ENCODE assay signal across 14 cellular contexts in the genomic region with DNA sequence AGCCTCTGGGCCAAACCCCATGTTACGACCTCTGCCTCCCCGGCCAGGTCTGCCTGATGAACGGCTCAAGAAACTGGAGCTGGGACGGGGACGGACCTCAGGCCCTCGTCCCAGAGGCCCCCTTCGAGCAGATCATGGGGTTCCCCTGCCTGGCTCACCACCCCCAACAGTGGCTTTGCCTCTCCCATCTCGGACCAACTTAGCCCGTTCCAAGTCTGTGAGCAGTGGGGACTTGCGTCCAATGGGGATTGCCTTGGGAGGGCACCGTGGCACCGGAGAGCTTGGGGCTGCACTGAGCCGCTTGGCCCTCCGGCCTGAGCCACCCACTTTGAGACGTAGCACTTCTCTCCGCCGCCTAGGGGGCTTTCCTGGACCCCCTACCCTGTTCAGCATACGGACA. TPM values are rescaled to one million over a fixed set of nuclear protein-coding genes. Genes with fewer than 3 reads are reported as not detected.
DNase-seq lines count a peak whose midpoint lies in the region; ATAC-seq lines count a peak whose summit lies in the region.
"Had no signal": no experiment of that assay in that cellular context is flagged by ENCODE, and none has a peak within 500 bp of the region (broad histone marks: within the 10 kb centered on the region; RNA-seq: fewer than 3 reads in every experiment).

No MANE protein-coding gene starts in this region.

- no peak overlapping the region for H3K27ac Mint-ChIP-seq in activated naive CD4-positive, alpha-beta T cell treated with anti-CD3 and anti-CD28 coated beads, Interleukin-2, amount 10 ng/mL, durations not matched to agents 7 days and 5 days
- H3K27ac Mint-ChIP-seq in T-cell (peak overlapping the region; percentile 53 to 55), immature natural killer cell (peak overlapping the region in 5 of 6 donors; percentile 10 to 83 (median 50))
- H3K27ac Mint-ChIP-seq in stimulated activated effector memory CD8-positive, alpha-beta T cell treated with anti-CD3 and anti-CD28 coated beads, Interleukin-12 subunit alpha, Interleukin-12 subunit beta, amount 100 ng/mL, for 72 hours = peak overlapping the region; percentile 97

- CTCF ChIA-PET in activated naive CD4-positive, alpha-beta T cell treated with anti-CD3 and anti-CD28 coated beads, Interleukin-2, amount 10 ng/mL, durations not matched to agents 7 days and 5 days (lab: Charles Lee) = no interaction called here
- CTCF ChIA-PET in T-cell (lab: Charles Lee) = no interaction called here

- POLR2A ChIA-PET in T-cell (lab: Charles Lee) = interaction anchor here in 1 of 2 donors (0.6 kb wide), 1 partner anchor 521 kb away, joined by 6 read pairs; no protein-coding TSS in a partner anchor

- peak overlapping the region; percentile 89 for H3K4me3 Mint-ChIP-seq in activated naive CD4-positive, alpha-beta T cell treated with anti-CD3 and anti-CD28 coated beads, Interleukin-2, amount 10 ng/mL, durations not matched to agents 7 days and 5 days
- peak overlapping the region; percentile 86 to 94 (median 92) for H3K4me3 Mint-ChIP-seq in T-cell
- peak overlapping the region; percentile 58 to 95 (median 91) for H3K4me3 Mint-ChIP-seq in immature natural killer cell
- peak overlapping the region; percentile 83 for H3K4me3 Mint-ChIP-seq in stimulated activated effector memory CD8-positive, alpha-beta T cell treated with anti-CD3 and anti-CD28 coated beads, Interleukin-12 subunit alpha, Interleukin-12 subunit beta, amount 100 ng/mL, for 72 hours

- ATAC-seq in T-cell (replicated peaks in 1 of 4) = no peak
- no peak for ATAC-seq in stimulated activated effector memory CD8-positive, alpha-beta T cell treated with anti-CD3 and anti-CD28 coated beads, Interleukin-12 subunit alpha, Interleukin-12 subunit beta, amount 100 ng/mL, for 72 hours
- ATAC-seq: heart right ventricle, sciatic nerve had no signal

- peaks cover 51% of the 10 kb centered on the region for H3K36me3 Mint-ChIP-seq in activated naive CD4-positive, alpha-beta T cell treated with anti-CD3 and anti-CD28 coated beads, Interleukin-2, amount 10 ng/mL, durations not matched to agents 7 days and 5 days
- H3K36me3 Mint-ChIP-seq in T-cell (peaks cover 18% of the 10 kb centered on the region), immature natural killer cell (peaks cover 0 to 26% (median 10%) of the 10 kb centered on the region in 3 donors)
- peaks cover 79% of the 10 kb centered on the region for H3K36me3 Mint-ChIP-seq in stimulated activated effector memory CD8-positive, alpha-beta T cell treated with anti-CD3 and anti-CD28 coated beads, Interleukin-12 subunit alpha, Interleukin-12 subunit beta, amount 100 ng/mL, for 72 hours

- H3K9me3 Mint-ChIP-seq in activated naive CD4-positive, alpha-beta T cell treated with anti-CD3 and anti-CD28 coated beads, Interleukin-2, amount 10 ng/mL, durations not matched to agents 7 days and 5 days = no peaks in the 10 kb centered on the region
- no peaks in the 10 kb centered on the region for H3K9me3 Mint-ChIP-seq in T-cell
- no peaks in the 10 kb centered on the region for H3K9me3 Mint-ChIP-seq in immature natural killer cell
- no peaks in the 10 kb centered on the region for H3K9me3 Mint-ChIP-seq in stimulated activated effector memory CD8-positive, alpha-beta T cell treated with anti-CD3 and anti-CD28 coated beads, Interleukin-12 subunit alpha, Interleukin-12 subunit beta, amount 100 ng/mL, for 72 hours

- DNase-seq in activated naive CD4-positive, alpha-beta T cell treated with anti-CD3 and anti-CD28 coated beads, Interleukin-2, amount 10 ng/mL, durations not matched to agents 7 days and 5 days = no peak
- no peak for DNase-seq in activated naive CD4-positive, alpha-beta T cell treated with anti-CD3 and anti-CD28 coated beads, Interleukin-2, amount 50 U/mL, for 16 hours
- no peak for DNase-seq in T-cell
- no peak for DNase-seq in immature natural killer cell
- DNase-seq in stimulated activated effector memory CD8-positive, alpha-beta T cell treated with anti-CD3 and anti-CD28 coated beads, Interleukin-12 subunit alpha, Interleukin-12 subunit beta, amount 100 ng/mL, for 72 hours (ENCODE audit: low spot score in 2 of 2) = no peak
- DNase-seq in NCI-H510A treated with DMSO at 0.1 percent for 48 hours (lab: John Stamatoyannopoulos, UW) = no peak
- no peak for DNase-seq in ureter (ENCODE audit: low spot score)
- no peak for DNase-seq in activated CD4-positive, CD25-positive, alpha-beta regulatory T cell (lab: John Stamatoyannopoulos, UW)
- DNase-seq: AML-193, GF-D8, heart right ventricle, NCI-H1417 treated with DMSO at 0.1 percent for 48 hours, NCI-H748 treated with DMSO at 0.1 percent for 48 hours had no signal

- no peaks in the 10 kb centered on the region for H3K27me3 Mint-ChIP-seq in activated naive CD4-positive, alpha-beta T cell treated with anti-CD3 and anti-CD28 coated beads, Interleukin-2, amount 10 ng/mL, durations not matched to agents 7 days and 5 days
- H3K27me3 Mint-ChIP-seq in T-cell (no peaks in the 10 kb centered on the region), immature natural killer cell (ENCODE audit: low read depth in 3 of 3) (peaks cover 3 to 5% (median 5%) of the 10 kb centered on the region in 3 donors)

- peaks cover 54% of the 10 kb centered on the region for H3K4me1 Mint-ChIP-seq in activated naive CD4-positive, alpha-beta T cell treated with anti-CD3 and anti-CD28 coated beads, Interleukin-2, amount 10 ng/mL, durations not matched to agents 7 days and 5 days
- peaks cover 63 to 71% (median 68%) of the 10 kb centered on the region in 3 donors for H3K4me1 Mint-ChIP-seq in T-cell
- H3K4me1 Mint-ChIP-seq in immature natural killer cell = peaks cover 46 to 75% of the 10 kb centered on the region in 2 donors
- peaks cover 75% of the 10 kb centered on the region for H3K4me1 Mint-ChIP-seq in stimulated activated effector memory CD8-positive, alpha-beta T cell treated with anti-CD3 and anti-CD28 coated beads, Interleukin-12 subunit alpha, Interleukin-12 subunit beta, amount 100 ng/mL, for 72 hours

RNA-seq across cellular contexts. Expression of a gene that starts 1.5 kb away (rescaled TPM):
- total RNA-seq in T-cell = 10 to 100 TPM; 37.4 to 69.0 (median 59.5) TPM
- polyA plus RNA-seq in immature natural killer cell = 10 to 100 TPM in 2 of 3 donors, 1 to 10 TPM in 1; 9.0 to 25.5 (median 14.7) TPM
- total RNA-seq in ureter = 29.1 TPM

RNA-seq across cellular contexts. Expression of a gene that starts 5.5 kb away (rescaled TPM):
- total RNA-seq in T-cell (10 to 100 TPM; 38.3 to 85.4 (median 69.2) TPM), ureter (26.8 TPM)
- polyA plus RNA-seq in immature natural killer cell = 10 to 100 TPM; 18.2 to 30.1 (median 21.9) TPM

RNA-seq across cellular contexts. Expression of a gene that starts 7.0 kb away (rescaled TPM):
- total RNA-seq in T-cell (100 to 1,000 TPM in 2 of 5 donors, 10 to 100 TPM in 3; 82.9 to 109 (median 93.8) TPM), ureter (89.2 TPM)
- polyA plus RNA-seq in immature natural killer cell = 100 to 1,000 TPM; 174 to 219 (median 186) TPM

RNA-seq across cellular contexts. Expression of a gene that starts 16.5 kb away (rescaled TPM):
- 10 to 100 TPM; 48.4 to 77.8 (median 69.3) TPM for total RNA-seq in T-cell
- 10 to 100 TPM; 38.7 to 68.0 (median 49.6) TPM for polyA plus RNA-seq in immature natural killer cell
- 26.6 TPM for total RNA-seq in ureter

RNA-seq across cellular contexts. Expression of a gene that starts 28.3 kb away (rescaled TPM):
- 10 to 100 TPM; 34.3 to 43.6 (median 40.6) TPM for total RNA-seq in T-cell
- 10 to 100 TPM; 27.5 to 43.8 (median 42.2) TPM for polyA plus RNA-seq in immature natural killer cell
- 34.0 TPM for total RNA-seq in ureter
